ENCODE assay signal across 32 cellular contexts in genomic region chr11:31531293-31531692, GRCh38. TPM values are rescaled to one million over a fixed set of nuclear protein-coding genes. Genes with fewer than 3 reads are reported as not detected.
"Had no signal": no experiment of that assay in that cellular context is flagged by ENCODE, and none has a peak within 500 bp of the region (broad histone marks: within the 10 kb centered on the region; RNA-seq: fewer than 3 reads in every experiment).

No MANE protein-coding gene starts in this region.

- H3K27ac ChIP-seq: ascending aorta, cardiac muscle cell, VCaP had no signal

- DNase-seq: activated B cell treated with CpG ODN at 0.5 μM for 24 hours; activated CD4-positive, alpha-beta memory T cell treated with anti-CD3 and anti-CD28 coated beads, Interleukin-2, amount 10 ng/mL, durations not matched to agents 7 days and 5 days; activated CD4-positive, alpha-beta T cell treated with anti-CD3 and anti-CD28 coated beads for 48 hours; activated CD4-positive, alpha-beta T cell treated with anti-CD3 and anti-CD28 coated beads, Interleukin-2, amount 10 ng/mL, durations not matched to agents 7 days and 5 days; activated CD4-positive, alpha-beta T cell treated with anti-CD3 and anti-CD28 coated beads, Interleukin-2, amount 50 U/mL, for 48 hours; activated CD4-positive, CD25-positive, alpha-beta regulatory T cell treated with anti-CD3 and anti-CD28 coated beads, Interleukin-2, amount 50 U/mL, for 72 hours; activated CD8-positive, alpha-beta memory T cell treated with anti-CD3 and anti-CD28 coated beads for 24 hours; activated CD8-positive, alpha-beta memory T cell treated with anti-CD3 and anti-CD28 coated beads, Interleukin-2, amount 10 ng/mL, durations not matched to agents 7 days and 5 days; activated CD8-positive, alpha-beta memory T cell treated with anti-CD3 and anti-CD28 coated beads, Interleukin-2, amount 50 U/mL, for 48 hours; activated CD8-positive, alpha-beta T cell treated with anti-CD3 and anti-CD28 coated beads, Interleukin-2, amount 10 ng/mL, durations not matched to agents 7 days and 5 days; activated effector memory CD4-positive, alpha-beta T cell treated with Interleukin-2 at 50 U/mL for 16 hours; activated gamma-delta T cell; activated naive CD4-positive, alpha-beta T cell treated with anti-CD3 and anti-CD28 coated beads, Interleukin-2, amount 10 ng/mL, durations not matched to agents 7 days and 5 days; activated naive CD4-positive, alpha-beta T cell treated with Interleukin-2 at 50 U/mL for 16 hours; activated naive CD8-positive, alpha-beta T cell treated with anti-CD3 and anti-CD28 coated beads, Interleukin-2, amount 10 ng/mL, durations not matched to agents 7 days and 5 days; activated naive CD8-positive, alpha-beta T cell treated with anti-CD3 and anti-CD28 coated beads, Interleukin-2, amount 50 U/mL, for 24 hours; activated T-cell treated with anti-CD3 and anti-CD28 coated beads, Interleukin-2, amount 50 U/mL, for 24 hours; activated T-cell treated with anti-CD3 and anti-CD28 coated beads, Interleukin-2, amount 50 U/mL, for 48 hours; amygdala; anterior cingulate cortex; caudate nucleus; cerebellar nuclear complex; T-cell; T-helper 17 cell had no signal

- ATAC-seq: activated CD8-positive, alpha-beta memory T cell treated with anti-CD3 and anti-CD28 coated beads, Interleukin-2, amount 10 ng/mL, durations not matched to agents 7 days and 5 days; activated CD8-positive, alpha-beta T cell treated with anti-CD3 and anti-CD28 coated beads, Interleukin-2, amount 10 ng/mL, durations not matched to agents 7 days and 5 days; activated naive CD8-positive, alpha-beta T cell treated with anti-CD3 and anti-CD28 coated beads, Interleukin-2, amount 50 U/mL, for 24 hours; T-cell; T-helper 17 cell had no signal

- H3K27ac Mint-ChIP-seq: activated B cell treated with CpG ODN at 0.5 μM for 24 hours; activated CD4-positive, alpha-beta memory T cell treated with anti-CD3 and anti-CD28 coated beads, Interleukin-2, amount 10 ng/mL, durations not matched to agents 7 days and 5 days; activated CD4-positive, alpha-beta T cell treated with anti-CD3 and anti-CD28 coated beads, Interleukin-2, amount 10 ng/mL, durations not matched to agents 7 days and 5 days; activated CD8-positive, alpha-beta memory T cell treated with anti-CD3 and anti-CD28 coated beads, Interleukin-2, amount 10 ng/mL, durations not matched to agents 7 days and 5 days; activated CD8-positive, alpha-beta T cell treated with anti-CD3 and anti-CD28 coated beads, Interleukin-2, amount 10 ng/mL, durations not matched to agents 7 days and 5 days; activated naive CD4-positive, alpha-beta T cell treated with anti-CD3 and anti-CD28 coated beads, Interleukin-2, amount 10 ng/mL, durations not matched to agents 7 days and 5 days; activated naive CD4-positive, alpha-beta T cell treated with anti-CD3 and anti-CD28 coated beads, Interleukin-2, amount 50 U/mL, for 24 hours; activated naive CD8-positive, alpha-beta T cell; activated naive CD8-positive, alpha-beta T cell treated with anti-CD3 and anti-CD28 coated beads, Interleukin-2, amount 10 ng/mL, durations not matched to agents 7 days and 5 days; activated naive CD8-positive, alpha-beta T cell treated with anti-CD3 and anti-CD28 coated beads, Interleukin-2, amount 50 U/mL, for 24 hours; activated T-cell treated with anti-CD3 and anti-CD28 coated beads, Interleukin-2, amount 50 U/mL, for 24 hours; activated T-helper 2 cell treated with anti-CD3 and anti-CD28 coated beads, Interferon-gamma antibody, Interleukin-2, Interleukin-4, amounts not matched to agents 10 μg/mL and 5 μg/mL and 100 μg/mL, durations not matched to agents 14 hours and 24 hours and 36 hours; brain; T-cell; T-helper 17 cell had no signal

- H3K4me3 Mint-ChIP-seq: activated B cell treated with CpG ODN at 0.5 μM for 24 hours; activated CD4-positive, alpha-beta memory T cell treated with anti-CD3 and anti-CD28 coated beads, Interleukin-2, amount 10 ng/mL, durations not matched to agents 7 days and 5 days; activated CD4-positive, alpha-beta T cell treated with anti-CD3 and anti-CD28 coated beads, Interleukin-2, amount 10 ng/mL, durations not matched to agents 7 days and 5 days; activated CD8-positive, alpha-beta memory T cell treated with anti-CD3 and anti-CD28 coated beads, Interleukin-2, amount 10 ng/mL, durations not matched to agents 7 days and 5 days; activated CD8-positive, alpha-beta T cell treated with anti-CD3 and anti-CD28 coated beads, Interleukin-2, amount 10 ng/mL, durations not matched to agents 7 days and 5 days; activated naive CD4-positive, alpha-beta T cell treated with anti-CD3 and anti-CD28 coated beads, Interleukin-2, amount 10 ng/mL, durations not matched to agents 7 days and 5 days; activated naive CD4-positive, alpha-beta T cell treated with anti-CD3 and anti-CD28 coated beads, Interleukin-2, amount 50 U/mL, for 24 hours; activated naive CD8-positive, alpha-beta T cell; activated naive CD8-positive, alpha-beta T cell treated with anti-CD3 and anti-CD28 coated beads, Interleukin-2, amount 10 ng/mL, durations not matched to agents 7 days and 5 days; activated naive CD8-positive, alpha-beta T cell treated with anti-CD3 and anti-CD28 coated beads, Interleukin-2, amount 50 U/mL, for 24 hours; activated T-cell treated with anti-CD3 and anti-CD28 coated beads, Interleukin-2, amount 50 U/mL, for 24 hours; brain; central memory CD8-positive, alpha-beta T cell; T-cell; T-helper 17 cell had no signal

- H3K36me3 ChIP-seq: ascending aorta, cardiac muscle cell had no signal

- H3K9me3 ChIP-seq: ascending aorta had no signal

- H3K27me3 Mint-ChIP-seq: activated B cell treated with CpG ODN at 0.5 μM for 24 hours; activated CD4-positive, alpha-beta memory T cell treated with anti-CD3 and anti-CD28 coated beads, Interleukin-2, amount 10 ng/mL, durations not matched to agents 7 days and 5 days; activated CD4-positive, alpha-beta T cell treated with anti-CD3 and anti-CD28 coated beads, Interleukin-2, amount 10 ng/mL, durations not matched to agents 7 days and 5 days; activated CD8-positive, alpha-beta memory T cell treated with anti-CD3 and anti-CD28 coated beads, Interleukin-2, amount 10 ng/mL, durations not matched to agents 7 days and 5 days; activated naive CD4-positive, alpha-beta T cell treated with anti-CD3 and anti-CD28 coated beads, Interleukin-2, amount 10 ng/mL, durations not matched to agents 7 days and 5 days; activated naive CD4-positive, alpha-beta T cell treated with anti-CD3 and anti-CD28 coated beads, Interleukin-2, amount 50 U/mL, for 24 hours; activated naive CD8-positive, alpha-beta T cell; activated naive CD8-positive, alpha-beta T cell treated with anti-CD3 and anti-CD28 coated beads, Interleukin-2, amount 10 ng/mL, durations not matched to agents 7 days and 5 days; activated naive CD8-positive, alpha-beta T cell treated with anti-CD3 and anti-CD28 coated beads, Interleukin-2, amount 50 U/mL, for 24 hours; activated T-cell treated with anti-CD3 and anti-CD28 coated beads, Interleukin-2, amount 50 U/mL, for 24 hours; central memory CD8-positive, alpha-beta T cell; T-cell; T-helper 17 cell had no signal

- H3K4me1 Mint-ChIP-seq: activated B cell treated with CpG ODN at 0.5 μM for 24 hours; activated CD4-positive, alpha-beta memory T cell treated with anti-CD3 and anti-CD28 coated beads, Interleukin-2, amount 10 ng/mL, durations not matched to agents 7 days and 5 days; activated CD4-positive, alpha-beta T cell treated with anti-CD3 and anti-CD28 coated beads, Interleukin-2, amount 10 ng/mL, durations not matched to agents 7 days and 5 days; activated CD8-positive, alpha-beta memory T cell treated with anti-CD3 and anti-CD28 coated beads, Interleukin-2, amount 10 ng/mL, durations not matched to agents 7 days and 5 days; activated naive CD4-positive, alpha-beta T cell treated with anti-CD3 and anti-CD28 coated beads, Interleukin-2, amount 10 ng/mL, durations not matched to agents 7 days and 5 days; activated naive CD8-positive, alpha-beta T cell treated with anti-CD3 and anti-CD28 coated beads, Interleukin-2, amount 50 U/mL, for 24 hours; brain had no signal

- H3K9me3 Mint-ChIP-seq: activated B cell treated with CpG ODN at 0.5 μM for 24 hours; activated CD4-positive, alpha-beta memory T cell treated with anti-CD3 and anti-CD28 coated beads, Interleukin-2, amount 10 ng/mL, durations not matched to agents 7 days and 5 days; activated CD4-positive, alpha-beta T cell treated with anti-CD3 and anti-CD28 coated beads, Interleukin-2, amount 10 ng/mL, durations not matched to agents 7 days and 5 days; activated naive CD4-positive, alpha-beta T cell treated with anti-CD3 and anti-CD28 coated beads, Interleukin-2, amount 10 ng/mL, durations not matched to agents 7 days and 5 days; activated naive CD4-positive, alpha-beta T cell treated with anti-CD3 and anti-CD28 coated beads, Interleukin-2, amount 50 U/mL, for 24 hours; activated naive CD8-positive, alpha-beta T cell treated with anti-CD3 and anti-CD28 coated beads, Interleukin-2, amount 50 U/mL, for 24 hours; activated T-cell treated with anti-CD3 and anti-CD28 coated beads, Interleukin-2, amount 50 U/mL, for 24 hours; activated T-helper 2 cell treated with anti-CD3 and anti-CD28 coated beads, Interferon-gamma antibody, Interleukin-2, Interleukin-4, amounts not matched to agents 10 μg/mL and 5 μg/mL and 100 μg/mL, durations not matched to agents 14 hours and 24 hours and 36 hours; central memory CD8-positive, alpha-beta T cell; T-cell had no signal

- H3K4me1 ChIP-seq: ascending aorta had no signal

- H3K27me3 ChIP-seq: ascending aorta, cardiac muscle cell had no signal

- H3K36me3 Mint-ChIP-seq: activated naive CD4-positive, alpha-beta T cell treated with anti-CD3 and anti-CD28 coated beads, Interleukin-2, amount 10 ng/mL, durations not matched to agents 7 days and 5 days had no signal

- H3K4me3 ChIP-seq: ascending aorta, cardiac muscle cell had no signal

RNA-seq across cellular contexts. Expression of gene IMMP1L, which starts 21.9 kb away (rescaled TPM):
- total RNA-seq: ascending aorta had no signal
